In genomic region chr12:95842426-95842825, GRCh38 we compare ENCODE assay signal across 2 cellular contexts.
A peak's percentile ranks its signal among the peaks of the same experiment; 100 is the strongest.
TF ChIP-seq lines count a peak whose summit lies in the region.

No MANE protein-coding gene starts in this region.

TF ChIP-seq in SK-N-SH, 30 proteins besides CTCF, POLR2A, EP300 and RAD21:
- peak; percentile 45; the same call in 1 of the 2 replicates for TF ChIP-seq USF1 (IDR thresholded peaks at IDR 0.05; ENCODE audit: borderline replicate concordance, low read depth)

TF ChIP-seq in K562, 482 proteins besides CTCF, POLR2A, EP300 and RAD21:
- TF ChIP-seq USF2 (CRISPR knock-in tag; IDR thresholded peaks at IDR 0.05): peak; percentile 47; the same call in 1 of the 2 replicates
- TF ChIP-seq TFE3 (CRISPR knock-in tag; IDR thresholded peaks at IDR 0.05): peak; percentile 24; the same call in 1 of the 2 replicates
- TF ChIP-seq BHLHE40 (IDR thresholded peaks at IDR 0.05; ENCODE audit: low read length): peak; percentile 48; the same call in 1 of the 2 replicates
